Comparison of ENCODE assay signal across 12 cellular contexts in genomic region chr6:43952746-43953145, GRCh38.
DNase-seq lines count a peak whose midpoint lies in the region; ATAC-seq and TF ChIP-seq lines count a peak whose summit lies in the region.
"Had no signal": no experiment of that assay in that cellular context is flagged by ENCODE, and none has a peak within 500 bp of the region (broad histone marks: within the 10 kb centered on the region; RNA-seq: fewer than 3 reads in every experiment).

No MANE protein-coding gene starts in this region.

- POLR2A ChIA-PET in activated CD8-positive, alpha-beta T cell treated with anti-CD3 and anti-CD28 coated beads for 36 hours (lab: Charles Lee), result interaction anchor here (0.9 kb wide), 1 partner anchor 39 kb away, joined by 3 read pairs; no protein-coding TSS in a partner anchor
- POLR2A ChIA-PET in activated CD8-positive, alpha-beta T cell treated with anti-CD3 and anti-CD28 coated beads, Interleukin-2, amount 10 ng/mL, durations not matched to agents 7 days and 5 days (lab: Charles Lee), result no interaction called here

- H3K27me3 Mint-ChIP-seq in activated CD8-positive, alpha-beta T cell treated with anti-CD3 and anti-CD28 coated beads for 36 hours, result peaks cover 10% of the 10 kb centered on the region
- H3K27me3 Mint-ChIP-seq in activated CD8-positive, alpha-beta T cell treated with anti-CD3 and anti-CD28 coated beads, Interleukin-2, amount 10 ng/mL, durations not matched to agents 7 days and 5 days (ENCODE audit: low read depth), result peaks cover 11% of the 10 kb centered on the region
- no peaks in the 10 kb centered on the region for H3K27me3 Mint-ChIP-seq in progenitor cell of endocrine pancreas

- H3K4me3 Mint-ChIP-seq in activated CD8-positive, alpha-beta T cell treated with anti-CD3 and anti-CD28 coated beads for 36 hours, result no peak overlapping the region
- no peak overlapping the region for H3K4me3 Mint-ChIP-seq in activated CD8-positive, alpha-beta T cell treated with anti-CD3 and anti-CD28 coated beads, Interleukin-2, amount 10 ng/mL, durations not matched to agents 7 days and 5 days
- H3K4me3 Mint-ChIP-seq in progenitor cell of endocrine pancreas (ENCODE audit: low read depth), result no peak overlapping the region
- H3K4me3 Mint-ChIP-seq: natural killer cell had no signal

- H3K36me3 Mint-ChIP-seq in activated CD8-positive, alpha-beta T cell treated with anti-CD3 and anti-CD28 coated beads for 36 hours (ENCODE audit: low read depth), result peaks cover 2% of the 10 kb centered on the region
- H3K36me3 Mint-ChIP-seq in activated CD8-positive, alpha-beta T cell treated with anti-CD3 and anti-CD28 coated beads, Interleukin-2, amount 10 ng/mL, durations not matched to agents 7 days and 5 days (ENCODE audit: low read depth), result no peaks in the 10 kb centered on the region
- H3K36me3 Mint-ChIP-seq in progenitor cell of endocrine pancreas (ENCODE audit: insufficient read depth), result no peaks in the 10 kb centered on the region
- H3K36me3 Mint-ChIP-seq: natural killer cell had no signal

- intact Hi-C loops in activated CD8-positive, alpha-beta T cell treated with anti-CD3 and anti-CD28 coated beads for 36 hours (cut with micrococcal nuclease), result no loop called here

- CTCF ChIA-PET in activated CD8-positive, alpha-beta T cell treated with anti-CD3 and anti-CD28 coated beads for 36 hours (lab: Charles Lee), result interaction anchor here (1.0 to 1.6 kb wide), 4 partner anchors 11 to 39 kb away, joined by 3 to 4 read pairs (median 3); no protein-coding TSS in a partner anchor
- CTCF ChIA-PET in activated CD8-positive, alpha-beta T cell treated with anti-CD3 and anti-CD28 coated beads, Interleukin-2, amount 10 ng/mL, durations not matched to agents 7 days and 5 days (lab: Charles Lee), result interaction anchor here (0.9 to 1.5 kb wide), 3 partner anchors 26 to 110 kb away, joined by 3 to 4 read pairs (median 4); no protein-coding TSS in a partner anchor

- TF ChIP-seq POLR2A in GM18505 (IDR thresholded peaks at IDR 0.05; ENCODE audit: borderline replicate concordance, extremely low read depth, insufficient read depth, insufficient read length), result no peak

- no peaks in the 10 kb centered on the region for H3K4me1 Mint-ChIP-seq in activated CD8-positive, alpha-beta T cell treated with anti-CD3 and anti-CD28 coated beads for 36 hours (ENCODE audit: low read depth)
- H3K4me1 Mint-ChIP-seq in activated CD8-positive, alpha-beta T cell treated with anti-CD3 and anti-CD28 coated beads, Interleukin-2, amount 10 ng/mL, durations not matched to agents 7 days and 5 days (ENCODE audit: low read depth), result no peaks in the 10 kb centered on the region
- peaks cover 9% of the 10 kb centered on the region for H3K4me1 Mint-ChIP-seq in progenitor cell of endocrine pancreas (ENCODE audit: low read depth)
- H3K4me1 Mint-ChIP-seq: natural killer cell had no signal

- peaks cover 4% of the 10 kb centered on the region for H3K9me3 Mint-ChIP-seq in activated CD8-positive, alpha-beta T cell treated with anti-CD3 and anti-CD28 coated beads for 36 hours
- H3K9me3 Mint-ChIP-seq in activated CD8-positive, alpha-beta T cell treated with anti-CD3 and anti-CD28 coated beads, Interleukin-2, amount 10 ng/mL, durations not matched to agents 7 days and 5 days (ENCODE audit: insufficient read depth), result peaks cover 7% of the 10 kb centered on the region
- H3K9me3 Mint-ChIP-seq in progenitor cell of endocrine pancreas (ENCODE audit: low read depth), result peaks cover 6% of the 10 kb centered on the region

- H3K4me3 ChIP-seq in astrocyte of the spinal cord (ENCODE audit: low read depth, low read length), result no peak overlapping the region

- in situ Hi-C loops in astrocyte of the spinal cord (cut with HindIII; ENCODE audit: low sequenced_read_pairs), result no loop called here

- TF ChIP-seq EP300 in Ishikawa (IDR thresholded peaks at IDR 0.05; ENCODE audit: borderline replicate concordance), result no peak

- DNase-seq in activated CD8-positive, alpha-beta T cell treated with anti-CD3 and anti-CD28 coated beads for 36 hours, result peak; percentile 23
- no peak for DNase-seq in activated CD8-positive, alpha-beta T cell treated with anti-CD3 and anti-CD28 coated beads, Interleukin-2, amount 10 ng/mL, durations not matched to agents 7 days and 5 days
- DNase-seq in astrocyte of the spinal cord (ENCODE audit: low read depth, low spot score) (no peak), progenitor cell of endocrine pancreas (ENCODE audit: low spot score, unreplicated experiment) (no peak), NCI-H2081 treated with DMSO at 0.1 percent for 48 hours (lab: John Stamatoyannopoulos, UW) (no peak)
- DNase-seq: natural killer cell; NCI-H1092 treated with DMSO at 0.1 percent for 48 hours; NCI-H526; stimulated activated CD4-positive, alpha-beta T cell treated with anti-CD3 and anti-CD28 coated beads, Interleukin-12 subunit alpha, Interleukin-12 subunit beta, amount 100 ng/mL, for 4 hours had no signal

- H3K27ac Mint-ChIP-seq in activated CD8-positive, alpha-beta T cell treated with anti-CD3 and anti-CD28 coated beads for 36 hours, result no peak overlapping the region
- H3K27ac Mint-ChIP-seq in activated CD8-positive, alpha-beta T cell treated with anti-CD3 and anti-CD28 coated beads, Interleukin-2, amount 10 ng/mL, durations not matched to agents 7 days and 5 days, result no peak overlapping the region
- no peak overlapping the region for H3K27ac Mint-ChIP-seq in progenitor cell of endocrine pancreas
- H3K27ac Mint-ChIP-seq: natural killer cell had no signal

- TF ChIP-seq RAD21 in Ishikawa (IDR thresholded peaks at IDR 0.05; ENCODE audit: low read depth), result 0 out of 2 replicates have a peak, but pooled peaks have one; percentile 10

- no peak for TF ChIP-seq CTCF in activated CD8-positive, alpha-beta T cell treated with anti-CD3 and anti-CD28 coated beads for 36 hours (IDR thresholded peaks at IDR 0.05)
- TF ChIP-seq CTCF in astrocyte of the spinal cord (IDR thresholded peaks at IDR 0.05; ENCODE audit: low read depth, low read length) (peak; percentile 18), progenitor cell of endocrine pancreas (IDR thresholded peaks at IDR 0.05; ENCODE audit: unreplicated experiment) (peak; percentile 23)

- ATAC-seq in activated CD8-positive, alpha-beta T cell treated with anti-CD3 and anti-CD28 coated beads for 36 hours, result no peak
- ATAC-seq in activated CD8-positive, alpha-beta T cell treated with anti-CD3 and anti-CD28 coated beads, Interleukin-2, amount 10 ng/mL, durations not matched to agents 7 days and 5 days, result no peak
- ATAC-seq in HG02759 (IDR thresholded peaks at IDR 0.05; ENCODE audit: unreplicated experiment) (no peak), GM18505 (IDR thresholded peaks at IDR 0.05; ENCODE audit: unreplicated experiment) (no peak)
- ATAC-seq: natural killer cell had no signal

TF ChIP-seq in Ishikawa, 13 proteins besides CTCF, POLR2A, EP300 and RAD21:
- no peak for TF ChIP-seq TEAD4 (IDR thresholded peaks at IDR 0.05)
- TF ChIP-seq TCF12 (IDR thresholded peaks at IDR 0.05; ENCODE audit: low read depth), result no peak
- TF ChIP-seq CREB1 (IDR thresholded peaks at IDR 0.05; ENCODE audit: low read depth), result no peak
- TF ChIP-seq YY1 (IDR thresholded peaks at IDR 0.05; ENCODE audit: low read depth), result no peak
- no peak for TF ChIP-seq CEBPB (IDR thresholded peaks at IDR 0.05)
- TF ChIP-seq USF1 (IDR thresholded peaks at IDR 0.05), result no peak
- TF ChIP-seq MAX (IDR thresholded peaks at IDR 0.05), result no peak
- TF ChIP-seq FOXM1 (IDR thresholded peaks at IDR 0.05; ENCODE audit: borderline replicate concordance, low read depth), result no peak
- TF ChIP-seq NFIC (IDR thresholded peaks at IDR 0.05), result no peak
- TF ChIP-seq ZBTB7A (IDR thresholded peaks at IDR 0.05; ENCODE audit: low read depth), result no peak
- no peak for TF ChIP-seq REST (IDR thresholded peaks at IDR 0.05; ENCODE audit: low read depth)
- no peak for TF ChIP-seq TAF1 (IDR thresholded peaks at IDR 0.05; ENCODE audit: low read depth)
- no peak for TF ChIP-seq EGR1 (IDR thresholded peaks at IDR 0.05)
